In genomic region chr4:177441803-177442622, GRCh38 we compare ENCODE assay signal across 8 cellular contexts. TPM values are rescaled to one million over a fixed set of nuclear protein-coding genes. Genes with fewer than 3 reads are reported as not detected.
DNase-seq lines count a peak whose midpoint lies in the region; ATAC-seq and TF ChIP-seq lines count a peak whose summit lies in the region.

Gene AGA, minus strand, starts transcription at chr4:177442437. Its CDS starts 62 bp downstream, at chr4:177442375.

- peaks cover 5% of the 10 kb centered on the region for H3K4me1 ChIP-seq in colonic mucosa

- H3K9me3 ChIP-seq in colonic mucosa = no peaks in the 10 kb centered on the region

- intact Hi-C loops in colonic mucosa (cut with DNase I) = no loop called here

- H3K27ac ChIP-seq in colonic mucosa = peak within 1 kb of the TSS; percentile 91
- H3K27ac ChIP-seq in layer of hippocampus (ENCODE audit: low read depth, low read length) = peak within 1 kb of the TSS; percentile 97

- peak within 1 kb of the TSS; percentile 64 to 85 for H3K9ac ChIP-seq in colonic mucosa (ENCODE audit: low read depth in 2 of 2, low read length in 2 of 2)

- H3K27me3 ChIP-seq in colonic mucosa (no peaks in the 10 kb centered on the region), layer of hippocampus (ENCODE audit: control insufficient read depth, insufficient read depth, low read length) (no peaks in the 10 kb centered on the region)

- H3K36me3 ChIP-seq in colonic mucosa = no peaks in the 10 kb centered on the region

- DNase-seq in AML-193 (lab: John Stamatoyannopoulos, UW) (peak; percentile 86 to 92), NCI-H524 treated with DMSO at 0.1 percent for 48 hours (lab: John Stamatoyannopoulos, UW) (peak; percentile 34), colonic mucosa (peak; percentile 97)
- DNase-seq in activated CD4-positive, alpha-beta T cell treated with anti-CD3 and anti-CD28 coated beads for 48 hours = peak; percentile 98
- DNase-seq in stimulated activated CD4-positive, alpha-beta T cell treated with anti-CD3 and anti-CD28 coated beads, Interleukin-1b, Interleukin-23, amount 100 ng/mL, for 4 hours (ENCODE audit: low read depth in 2 of 2) = peak; percentile 92 to 94

- H3K4me3 ChIP-seq in colonic mucosa = peak within 1 kb of the TSS; percentile 56

- ATAC-seq in GM19043 (IDR thresholded peaks at IDR 0.05; ENCODE audit: low read depth, unreplicated experiment) = peak; percentile 85
- ATAC-seq in HG03378 (IDR thresholded peaks at IDR 0.05; ENCODE audit: unreplicated experiment) = peak; percentile 89

- no peak for TF ChIP-seq CTCF in colonic mucosa (IDR thresholded peaks at IDR 0.05)

RNA-seq across cellular contexts. Expression of gene AGA, which starts in this region (rescaled TPM):
- total RNA-seq in colonic mucosa = 10 to 100 TPM; 12.2 to 15.2 TPM

Comparison
In these comparisons a context has a peak if more than half of its experiments do, and no peak if none do; other contexts are left out.
1. Peak in every context shown above with its lines: DNase-seq, ATAC-seq, H3K4me3 ChIP-seq and H3K27ac ChIP-seq.
2. DNase-seq: peak in every context shown above with its lines; median percentile 98 in activated CD4-positive, alpha-beta T cell treated with anti-CD3 and anti-CD28 coated beads for 48 hours; 97 in colonic mucosa; 93 in stimulated activated CD4-positive, alpha-beta T cell treated with anti-CD3 and anti-CD28 coated beads, Interleukin-1b, Interleukin-23, amount 100 ng/mL, for 4 hours; 89 in AML-193; 34 in NCI-H524 treated with DMSO at 0.1 percent for 48 hours.